In genomic region chr10:31318854-31319601, GRCh38 we compare ENCODE assay signal across 1 cellular context.
TF ChIP-seq lines count a peak whose summit lies in the region.

ZEB1 (plus strand) TSS chr10:31319216; CDS start chr10:31319235, 19 bp downstream.

TF ChIP-seq in HepG2, 621 proteins besides CTCF, POLR2A, EP300 and RAD21 (continued from another document and continues in another):
- TF ChIP-seq PAWR (CRISPR knock-in tag; IDR thresholded peaks at IDR 0.05; ENCODE audit: borderline replicate concordance) (no peak), RBM22 (optimal IDR thresholded peaks at IDR 0.05; ENCODE audit: low read length) (no peak), SNAI1 (CRISPR knock-in tag; IDR thresholded peaks at IDR 0.05; ENCODE audit: borderline replicate concordance) (no peak), ZNF546 (CRISPR knock-in tag; conservative IDR thresholded peaks at IDR 0.05) (no peak), ZNF790 (CRISPR knock-in tag; IDR thresholded peaks at IDR 0.05; ENCODE audit: borderline replicate concordance) (no peak), ZNF232 (CRISPR knock-in tag; IDR thresholded peaks at IDR 0.05; ENCODE audit: borderline replicate concordance) (no peak), PLSCR1 (CRISPR knock-in tag; IDR thresholded peaks at IDR 0.05; ENCODE audit: borderline replicate concordance) (no peak), KLF13 (CRISPR knock-in tag; IDR thresholded peaks at IDR 0.05) (no peak), ETV5 (CRISPR knock-in tag; IDR thresholded peaks at IDR 0.05; ENCODE audit: borderline replicate concordance) (peak; percentile 97), TFAP4 (IDR thresholded peaks at IDR 0.05; ENCODE audit: borderline replicate concordance, low read depth) (0 out of 2 replicates have a peak, but pooled peaks have one; percentile 15), SOX5 (CRISPR knock-in tag; IDR thresholded peaks at IDR 0.05; ENCODE audit: borderline replicate concordance) (no peak), JUND (CRISPR knock-in tag; IDR thresholded peaks at IDR 0.05) (no peak), ZNF160 (CRISPR knock-in tag; IDR thresholded peaks at IDR 0.05) (no peak), ZNF549 (CRISPR knock-in tag; IDR thresholded peaks at IDR 0.05) (no peak), TBX3 (IDR thresholded peaks at IDR 0.05; ENCODE audit: borderline replicate concordance) (no peak), ZFP41 (CRISPR knock-in tag; IDR thresholded peaks at IDR 0.05; ENCODE audit: borderline replicate concordance) (no peak), ZBTB4 (CRISPR knock-in tag; IDR thresholded peaks at IDR 0.05; ENCODE audit: borderline replicate concordance) (0 out of 2 replicates have a peak, but pooled peaks have one; percentile 30), SAFB2 (CRISPR knock-in tag; IDR thresholded peaks at IDR 0.05; ENCODE audit: borderline replicate concordance, low read depth) (no peak), CCAR2 (optimal IDR thresholded peaks at IDR 0.05; ENCODE audit: low read depth, low read length) (no peak), ZNF205 (CRISPR knock-in tag; IDR thresholded peaks at IDR 0.05) (no peak), JUN (CRISPR knock-in tag; IDR thresholded peaks at IDR 0.05) (no peak), ZNF773 (CRISPR knock-in tag; IDR thresholded peaks at IDR 0.05; ENCODE audit: borderline replicate concordance) (no peak), ZNF317 (CRISPR knock-in tag; IDR thresholded peaks at IDR 0.05) (no peak), ZFP37 (CRISPR knock-in tag; IDR thresholded peaks at IDR 0.05; ENCODE audit: borderline replicate concordance) (no peak), GABPA (IDR thresholded peaks at IDR 0.05; ENCODE audit: low read depth, low read length) (no peak), GABPA (CRISPR knock-in tag; IDR thresholded peaks at IDR 0.05; ENCODE audit: low read depth) (peak; percentile 47; the same call in 1 of the 2 replicates), ZBTB42 (CRISPR knock-in tag; IDR thresholded peaks at IDR 0.05) (no peak), RELA (CRISPR knock-in tag; IDR thresholded peaks at IDR 0.05) (no peak), ZNF496 (CRISPR knock-in tag; IDR thresholded peaks at IDR 0.05; ENCODE audit: insufficient replicate concordance) (no peak), CHD2 (IDR thresholded peaks at IDR 0.05; ENCODE audit: low read depth, low read length) (no peak), ARNTL (CRISPR knock-in tag; IDR thresholded peaks at IDR 0.05) (peak; percentile 42; the same call in 1 of the 2 replicates), KDM4B (CRISPR knock-in tag; IDR thresholded peaks at IDR 0.05) (no peak)
- TF ChIP-seq, protein P1, sequence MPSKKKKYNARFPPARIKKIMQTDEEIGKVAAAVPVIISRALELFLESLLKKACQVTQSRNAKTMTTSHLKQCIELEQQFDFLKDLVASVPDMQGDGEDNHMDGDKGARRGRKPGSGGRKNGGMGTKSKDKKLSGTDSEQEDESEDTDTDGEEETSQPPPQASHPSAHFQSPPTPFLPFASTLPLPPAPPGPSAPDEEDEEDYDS (CRISPR knock-in tag; IDR thresholded peaks at IDR 0.05) = no peak
- TF ChIP-seq, protein P2, sequence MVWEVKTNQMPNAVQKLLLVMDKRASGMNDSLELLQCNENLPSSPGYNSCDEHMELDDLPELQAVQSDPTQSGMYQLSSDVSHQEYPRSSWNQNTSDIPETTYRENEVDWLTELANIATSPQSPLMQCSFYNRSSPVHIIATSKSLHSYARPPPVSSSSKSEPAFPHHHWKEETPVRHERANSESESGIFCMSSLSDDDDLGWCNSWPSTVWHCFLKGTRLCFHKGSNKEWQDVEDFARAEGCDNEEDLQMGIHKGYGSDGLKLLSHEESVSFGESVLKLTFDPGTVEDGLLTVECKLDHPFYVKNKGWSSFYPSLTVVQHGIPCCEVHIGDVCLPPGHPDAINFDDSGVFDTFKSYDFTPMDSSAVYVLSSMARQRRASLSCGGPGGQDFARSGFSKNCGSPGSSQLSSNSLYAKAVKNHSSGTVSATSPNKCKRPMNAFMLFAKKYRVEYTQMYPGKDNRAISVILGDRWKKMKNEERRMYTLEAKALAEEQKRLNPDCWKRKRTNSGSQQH (CRISPR knock-in tag; IDR thresholded peaks at IDR 0.05; ENCODE audit: low read depth) = peak; percentile 75; the same call in 1 of the 2 replicates
- TF ChIP-seq, protein P3, sequence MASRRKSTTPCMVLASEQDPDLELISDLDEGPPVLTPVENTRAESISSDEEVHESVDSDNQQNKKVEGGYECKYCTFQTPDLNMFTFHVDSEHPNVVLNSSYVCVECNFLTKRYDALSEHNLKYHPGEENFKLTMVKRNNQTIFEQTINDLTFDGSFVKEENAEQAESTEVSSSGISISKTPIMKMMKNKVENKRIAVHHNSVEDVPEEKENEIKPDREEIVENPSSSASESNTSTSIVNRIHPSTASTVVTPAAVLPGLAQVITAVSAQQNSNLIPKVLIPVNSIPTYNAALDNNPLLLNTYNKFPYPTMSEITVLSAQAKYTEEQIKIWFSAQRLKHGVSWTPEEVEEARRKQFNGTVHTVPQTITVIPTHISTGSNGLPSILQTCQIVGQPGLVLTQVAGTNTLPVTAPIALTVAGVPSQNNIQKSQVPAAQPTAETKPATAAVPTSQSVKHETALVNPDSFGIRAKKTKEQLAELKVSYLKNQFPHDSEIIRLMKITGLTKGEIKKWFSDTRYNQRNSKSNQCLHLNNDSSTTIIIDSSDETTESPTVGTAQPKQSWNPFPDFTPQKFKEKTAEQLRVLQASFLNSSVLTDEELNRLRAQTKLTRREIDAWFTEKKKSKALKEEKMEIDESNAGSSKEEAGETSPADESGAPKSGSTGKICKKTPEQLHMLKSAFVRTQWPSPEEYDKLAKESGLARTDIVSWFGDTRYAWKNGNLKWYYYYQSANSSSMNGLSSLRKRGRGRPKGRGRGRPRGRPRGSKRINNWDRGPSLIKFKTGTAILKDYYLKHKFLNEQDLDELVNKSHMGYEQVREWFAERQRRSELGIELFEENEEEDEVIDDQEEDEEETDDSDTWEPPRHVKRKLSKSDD (CRISPR knock-in tag; IDR thresholded peaks at IDR 0.05; ENCODE audit: low read depth) = no peak; the same call in 1 of the 2 replicates
- TF ChIP-seq, protein P4, sequence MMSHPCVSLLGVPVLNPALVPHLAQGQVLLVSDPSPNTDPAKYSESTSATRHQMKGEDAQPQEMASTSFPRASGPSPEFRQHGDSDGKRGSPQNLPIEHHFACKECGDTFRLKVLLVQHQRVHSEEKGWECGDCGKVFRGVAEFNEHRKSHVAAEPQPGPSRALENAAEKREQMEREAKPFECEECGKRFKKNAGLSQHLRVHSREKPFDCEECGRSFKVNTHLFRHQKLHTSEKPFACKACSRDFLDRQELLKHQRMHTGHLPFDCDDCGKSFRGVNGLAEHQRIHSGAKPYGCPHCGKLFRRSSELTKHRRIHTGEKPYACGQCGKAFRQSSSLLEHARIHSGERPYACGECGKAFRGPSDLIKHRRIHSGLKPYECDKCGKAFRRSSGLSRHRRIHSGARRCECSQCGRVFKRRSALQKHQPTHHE (CRISPR knock-in tag; IDR thresholded peaks at IDR 0.05; ENCODE audit: borderline replicate concordance) = no peak
- TF ChIP-seq, protein P5, sequence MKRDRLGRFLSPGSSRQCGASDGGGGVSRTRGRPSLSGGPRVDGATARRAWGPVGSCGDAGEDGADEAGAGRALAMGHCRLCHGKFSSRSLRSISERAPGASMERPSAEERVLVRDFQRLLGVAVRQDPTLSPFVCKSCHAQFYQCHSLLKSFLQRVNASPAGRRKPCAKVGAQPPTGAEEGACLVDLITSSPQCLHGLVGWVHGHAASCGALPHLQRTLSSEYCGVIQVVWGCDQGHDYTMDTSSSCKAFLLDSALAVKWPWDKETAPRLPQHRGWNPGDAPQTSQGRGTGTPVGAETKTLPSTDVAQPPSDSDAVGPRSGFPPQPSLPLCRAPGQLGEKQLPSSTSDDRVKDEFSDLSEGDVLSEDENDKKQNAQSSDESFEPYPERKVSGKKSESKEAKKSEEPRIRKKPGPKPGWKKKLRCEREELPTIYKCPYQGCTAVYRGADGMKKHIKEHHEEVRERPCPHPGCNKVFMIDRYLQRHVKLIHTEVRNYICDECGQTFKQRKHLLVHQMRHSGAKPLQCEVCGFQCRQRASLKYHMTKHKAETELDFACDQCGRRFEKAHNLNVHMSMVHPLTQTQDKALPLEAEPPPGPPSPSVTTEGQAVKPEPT (CRISPR knock-in tag; IDR thresholded peaks at IDR 0.05; ENCODE audit: low read depth) = no peak
- TF ChIP-seq, protein P6, sequence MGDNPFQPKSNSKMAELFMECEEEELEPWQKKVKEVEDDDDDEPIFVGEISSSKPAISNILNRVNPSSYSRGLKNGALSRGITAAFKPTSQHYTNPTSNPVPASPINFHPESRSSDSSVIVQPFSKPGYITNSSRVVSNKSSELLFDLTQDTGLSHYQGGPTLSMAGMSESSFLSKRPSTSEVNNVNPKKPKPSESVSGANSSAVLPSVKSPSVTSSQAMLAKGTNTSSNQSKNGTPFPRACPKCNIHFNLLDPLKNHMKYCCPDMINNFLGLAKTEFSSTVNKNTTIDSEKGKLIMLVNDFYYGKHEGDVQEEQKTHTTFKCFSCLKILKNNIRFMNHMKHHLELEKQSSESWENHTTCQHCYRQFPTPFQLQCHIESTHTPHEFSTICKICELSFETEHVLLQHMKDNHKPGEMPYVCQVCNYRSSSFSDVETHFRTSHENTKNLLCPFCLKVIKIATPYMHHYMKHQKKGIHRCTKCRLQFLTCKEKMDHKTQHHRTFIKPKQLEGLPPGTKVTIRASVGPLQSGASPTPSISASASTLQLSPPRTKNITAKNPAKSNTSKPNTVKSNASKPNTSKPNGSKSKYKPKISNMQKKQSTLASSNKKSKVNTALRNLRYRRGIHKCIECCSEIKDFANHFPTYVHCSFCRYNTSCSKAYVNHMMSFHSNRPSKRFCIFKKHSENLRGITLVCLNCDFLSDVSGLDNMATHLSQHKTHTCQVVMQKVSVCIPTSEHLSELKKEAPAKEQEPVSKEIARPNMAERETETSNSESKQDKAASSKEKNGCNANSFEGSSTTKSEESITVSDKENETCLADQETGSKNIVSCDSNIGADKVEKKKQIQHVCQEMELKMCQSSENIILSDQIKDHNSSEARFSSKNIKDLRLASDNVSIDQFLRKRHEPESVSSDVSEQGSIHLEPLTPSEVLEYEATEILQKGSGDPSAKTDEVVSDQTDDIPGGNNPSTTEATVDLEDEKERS (CRISPR knock-in tag; IDR thresholded peaks at IDR 0.05) = no peak
- TF ChIP-seq, protein P7, sequence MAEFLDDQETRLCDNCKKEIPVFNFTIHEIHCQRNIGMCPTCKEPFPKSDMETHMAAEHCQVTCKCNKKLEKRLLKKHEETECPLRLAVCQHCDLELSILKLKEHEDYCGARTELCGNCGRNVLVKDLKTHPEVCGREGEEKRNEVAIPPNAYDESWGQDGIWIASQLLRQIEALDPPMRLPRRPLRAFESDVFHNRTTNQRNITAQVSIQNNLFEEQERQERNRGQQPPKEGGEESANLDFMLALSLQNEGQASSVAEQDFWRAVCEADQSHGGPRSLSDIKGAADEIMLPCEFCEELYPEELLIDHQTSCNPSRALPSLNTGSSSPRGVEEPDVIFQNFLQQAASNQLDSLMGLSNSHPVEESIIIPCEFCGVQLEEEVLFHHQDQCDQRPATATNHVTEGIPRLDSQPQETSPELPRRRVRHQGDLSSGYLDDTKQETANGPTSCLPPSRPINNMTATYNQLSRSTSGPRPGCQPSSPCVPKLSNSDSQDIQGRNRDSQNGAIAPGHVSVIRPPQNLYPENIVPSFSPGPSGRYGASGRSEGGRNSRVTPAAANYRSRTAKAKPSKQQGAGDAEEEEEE (CRISPR knock-in tag; IDR thresholded peaks at IDR 0.05; ENCODE audit: borderline replicate concordance) = no peak
- TF ChIP-seq, protein P8, sequence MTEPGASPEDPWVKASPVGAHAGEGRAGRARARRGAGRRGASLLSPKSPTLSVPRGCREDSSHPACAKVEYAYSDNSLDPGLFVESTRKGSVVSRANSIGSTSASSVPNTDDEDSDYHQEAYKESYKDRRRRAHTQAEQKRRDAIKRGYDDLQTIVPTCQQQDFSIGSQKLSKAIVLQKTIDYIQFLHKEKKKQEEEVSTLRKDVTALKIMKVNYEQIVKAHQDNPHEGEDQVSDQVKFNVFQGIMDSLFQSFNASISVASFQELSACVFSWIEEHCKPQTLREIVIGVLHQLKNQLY (CRISPR knock-in tag; IDR thresholded peaks at IDR 0.05) = no peak
- TF ChIP-seq, protein P9, sequence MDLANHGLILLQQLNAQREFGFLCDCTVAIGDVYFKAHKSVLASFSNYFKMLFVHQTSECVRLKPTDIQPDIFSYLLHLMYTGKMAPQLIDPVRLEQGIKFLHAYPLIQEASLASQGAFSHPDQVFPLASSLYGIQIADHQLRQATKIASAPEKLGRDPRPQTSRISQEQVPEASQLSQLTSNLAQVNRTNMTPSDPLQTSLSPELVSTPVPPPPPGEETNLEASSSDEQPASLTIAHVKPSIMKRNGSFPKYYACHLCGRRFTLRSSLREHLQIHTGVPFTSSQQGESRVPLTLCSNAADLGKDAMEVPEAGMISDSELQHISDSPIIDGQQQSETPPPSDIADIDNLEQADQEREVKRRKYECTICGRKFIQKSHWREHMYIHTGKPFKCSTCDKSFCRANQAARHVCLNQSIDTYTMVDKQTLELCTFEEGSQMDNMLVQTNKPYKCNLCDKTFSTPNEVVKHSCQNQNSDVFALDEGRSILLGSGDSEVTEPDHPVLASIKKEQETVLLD (CRISPR knock-in tag; IDR thresholded peaks at IDR 0.05; ENCODE audit: low read depth) = no peak
